Comparison of ENCODE assay signal across 36 cellular contexts in genomic region chr11:67501854-67502253, GRCh38. TPM values are rescaled to one million over a fixed set of nuclear protein-coding genes. Genes with fewer than 3 reads are reported as not detected.
"Had no signal": no experiment of that assay in that cellular context is flagged by ENCODE, and none has a peak within 500 bp of the region (broad histone marks: within the 10 kb centered on the region; RNA-seq: fewer than 3 reads in every experiment).

No MANE protein-coding gene starts in this region.

- H3K27me3 Mint-ChIP-seq: memory B cell had no signal

- H3K9me3 Mint-ChIP-seq: immature natural killer cell; memory B cell; natural killer cell; stimulated activated effector memory CD8-positive, alpha-beta T cell treated with anti-CD3 and anti-CD28 coated beads, Interleukin-12 subunit alpha, Interleukin-12 subunit beta, amount 100 ng/mL, for 72 hours had no signal

- H3K4me3 ChIP-seq: coronary artery, esophagus muscularis mucosa, gastroesophageal sphincter, heart right ventricle, lung, prostate gland, right atrium auricular region, stomach, thyroid gland, vagina had no signal

- H3K9me3 ChIP-seq: esophagus muscularis mucosa, gastroesophageal sphincter, heart right ventricle, prostate gland, right atrium auricular region, stomach, thyroid gland, vagina had no signal

- DNase-seq: dermis blood vessel endothelial cell; effector memory CD4-positive, alpha-beta T cell; foreskin keratinocyte; glutamatergic neuron; heart right ventricle; hippocampal formation; immature natural killer cell; islet precursor cell; left ventricle myocardium superior; natural killer cell; nucleus accumbens; stimulated activated CD4-positive, alpha-beta T cell treated with anti-CD3 and anti-CD28 coated beads, Interleukin-2, amount 100 ng/mL, for 24 hours; stimulated activated CD4-positive, alpha-beta T cell treated with anti-CD3 and anti-CD28 coated beads, Interleukin-4, amount 100 ng/mL, for 24 hours; stimulated activated naive CD4-positive, alpha-beta T cell treated with Interleukin-2 at 50 U/mL for 16 hours; stomach; thyroid gland; trophoblast cell had no signal

- H3K27ac Mint-ChIP-seq: memory B cell had no signal

- ATAC-seq: foreskin keratinocyte; gastroesophageal sphincter; heart right ventricle; left ventricle myocardium superior; natural killer cell; sciatic nerve; stimulated activated effector memory CD8-positive, alpha-beta T cell treated with anti-CD3 and anti-CD28 coated beads, Interleukin-12 subunit alpha, Interleukin-12 subunit beta, amount 100 ng/mL, for 72 hours had no signal

- H3K27me3 ChIP-seq: foreskin keratinocyte, heart right ventricle, right atrium auricular region, thyroid gland, vagina had no signal

- FAIRE-seq: endothelial cell of umbilical vein had no signal

- H3K4me3 Mint-ChIP-seq: memory B cell, natural killer cell had no signal

- H3K27ac ChIP-seq: coronary artery, esophagus muscularis mucosa, foreskin keratinocyte, gastroesophageal sphincter, heart right ventricle, prostate gland, right atrium auricular region, stomach, thyroid gland, vagina had no signal

RNA-seq across cellular contexts. Expression of gene CABP2, which starts 21.4 kb away (rescaled TPM):
- total RNA-seq: dermis blood vessel endothelial cell, endothelial cell of umbilical vein, epithelial cell of proximal tubule, esophagus muscularis mucosa, fibroblast of lung, foreskin keratinocyte, gastroesophageal sphincter, heart right ventricle, left ventricle myocardium superior, lung, mononuclear cell, natural killer cell, osteocyte, prostate gland, right atrium auricular region, sciatic nerve, stomach, subcutaneous adipose tissue, temporal lobe, thyroid gland, ureter, vagina had no signal
- polyA plus RNA-seq: endothelial cell of umbilical vein, fibroblast of lung, foreskin keratinocyte, heart right ventricle, immature natural killer cell, lung, neural cell, stomach had no signal
